In genomic region chr20:12207875-12208274, GRCh38 we compare ENCODE assay signal across 8 cellular contexts.
DNase-seq lines count a peak whose midpoint lies in the region; ATAC-seq and TF ChIP-seq lines count a peak whose summit lies in the region.

No MANE protein-coding gene starts in this region.

- no peak overlapping the region for H3K4me3 ChIP-seq in retinal pigment epithelial cell (ENCODE audit: low read length)

- peak; percentile 82 for TF ChIP-seq CTCF in retinal pigment epithelial cell (conservative IDR thresholded peaks at IDR 0.05; ENCODE audit: low read depth, low read length)

- intact Hi-C loops in posterior vena cava (cut with DNase I), result no loop called here

- ATAC-seq in esophagus mucosa (peak; percentile 22), GM18519 (IDR thresholded peaks at IDR 0.05; ENCODE audit: low FRiP score, unreplicated experiment) (no peak), GM18867 (IDR thresholded peaks at IDR 0.05; ENCODE audit: unreplicated experiment) (no peak)

- DNase-seq in SKM-1 treated with dmso at 0.1 percent for 144 hours (lab: John Stamatoyannopoulos, UW; ENCODE audit: unreplicated experiment) (peak; percentile 13), SKM-1 (lab: John Stamatoyannopoulos, UW; ENCODE audit: unreplicated experiment) (no peak), NCI-H524 treated with DMSO at 0.1 percent for 48 hours (lab: John Stamatoyannopoulos, UW) (peak; percentile 6), retinal pigment epithelial cell (ENCODE audit: low read depth) (no peak), posterior vena cava (ENCODE audit: low spot score) (no peak)

Comparison
In these comparisons a context has a peak if more than half of its experiments do, and no peak if none do; other contexts are left out.
1. DNase-seq: peak in SKM-1 treated with dmso at 0.1 percent for 144 hours (single experiment) and NCI-H524 treated with DMSO at 0.1 percent for 48 hours (single experiment); none in SKM-1 (single experiment), retinal pigment epithelial cell (single experiment) and posterior vena cava (single experiment).